In genomic region chr7:27605283-27605682, GRCh38 we compare ENCODE assay signal across 18 cellular contexts. TPM values are rescaled to one million over a fixed set of nuclear protein-coding genes. Genes with fewer than 3 reads are reported as not detected.
DNase-seq lines count a peak whose midpoint lies in the region; ATAC-seq and TF ChIP-seq lines count a peak whose summit lies in the region.
"Had no signal": no experiment of that assay in that cellular context is flagged by ENCODE, and none has a peak within 500 bp of the region (broad histone marks: within the 10 kb centered on the region; RNA-seq: fewer than 3 reads in every experiment).

No MANE protein-coding gene starts in this region.

- H3K36me3 Mint-ChIP-seq in activated CD8-positive, alpha-beta T cell treated with anti-CD3 and anti-CD28 coated beads, Interleukin-2, amount 10 ng/mL, durations not matched to agents 7 days and 5 days (ENCODE audit: low read depth): no peaks in the 10 kb centered on the region

- CTCF ChIA-PET in activated CD8-positive, alpha-beta T cell treated with anti-CD3 and anti-CD28 coated beads, Interleukin-2, amount 10 ng/mL, durations not matched to agents 7 days and 5 days (lab: Charles Lee): interaction anchor here (1.0 to 3.0 kb wide), 4 partner anchors 57 to 412 kb away, joined by 3 to 17 read pairs (median 4); partner anchors contain the start of gene HIBADH

- H4K20me1 ChIP-seq in hepatocyte (ENCODE audit: insufficient read depth, poor library complexity, severe bottlenecking): no peaks in the 10 kb centered on the region

- peak overlapping the region; percentile 69 for H3K27ac ChIP-seq in 22Rv1
- H3K27ac ChIP-seq in HUES48 (ENCODE audit: low read depth, low read length): peak overlapping the region; percentile 88
- no peak overlapping the region for H3K27ac ChIP-seq in hepatocyte
- no peak overlapping the region for H3K27ac ChIP-seq in testis
- no peak overlapping the region for H3K27ac ChIP-seq in dorsolateral prefrontal cortex
- H3K27ac ChIP-seq: foreskin keratinocyte, stomach had no signal

- TF ChIP-seq CTCF in 22Rv1 (IDR thresholded peaks at IDR 0.05) (no peak), hepatocyte (IDR thresholded peaks at IDR 0.05; ENCODE audit: poor library complexity) (no peak), testis (IDR thresholded peaks at IDR 0.05) (no peak), dorsolateral prefrontal cortex (IDR thresholded peaks at IDR 0.05 in 54 of 56, conservative IDR thresholded peaks at IDR 0.05 in 2 of 56; ENCODE audit: low read depth in 1 of 56, partially characterized antibody in 56 of 56) (no peak)

- H3K4me3 ChIP-seq in HUES48 (ENCODE audit: low read depth, low read length): peak overlapping the region; percentile 26; the same call in 1 of the 2 replicates
- no peak overlapping the region for H3K4me3 ChIP-seq in hepatocyte
- no peak overlapping the region for H3K4me3 ChIP-seq in testis
- H3K4me3 ChIP-seq in dorsolateral prefrontal cortex: no peak overlapping the region
- H3K4me3 ChIP-seq: prostate gland, stomach had no signal

- no peaks in the 10 kb centered on the region for H3K9me2 ChIP-seq in hepatocyte (replicated peaks; ENCODE audit: insufficient read depth)

- H2AFZ ChIP-seq in hepatocyte: no peak overlapping the region

- H3K9me3 Mint-ChIP-seq in activated CD8-positive, alpha-beta T cell treated with anti-CD3 and anti-CD28 coated beads, Interleukin-2, amount 10 ng/mL, durations not matched to agents 7 days and 5 days (ENCODE audit: insufficient read depth): no peaks in the 10 kb centered on the region
- H3K9me3 Mint-ChIP-seq: activated T-cell treated with anti-CD3 and anti-CD28 coated beads, Interleukin-2, amount 50 U/mL, for 4 hours had no signal

- no peak overlapping the region for H3K4me3 Mint-ChIP-seq in activated CD8-positive, alpha-beta T cell treated with anti-CD3 and anti-CD28 coated beads, Interleukin-2, amount 10 ng/mL, durations not matched to agents 7 days and 5 days
- H3K4me3 Mint-ChIP-seq: activated T-cell treated with anti-CD3 and anti-CD28 coated beads, Interleukin-2, amount 50 U/mL, for 4 hours had no signal

- in situ Hi-C loops in SK-MEL-5 (cut with HindIII; ENCODE audit: low pct_unique_long_range_greater_than_20kb, low sequenced_read_pairs): no loop called here

- H3K9me3 ChIP-seq in HUES48 (ENCODE audit: control insufficient read depth, insufficient read depth, low read length) (no peaks in the 10 kb centered on the region), hepatocyte (ENCODE audit: low read depth) (no peaks in the 10 kb centered on the region), testis (no peaks in the 10 kb centered on the region)
- H3K9me3 ChIP-seq: prostate gland, stomach had no signal

- no peak overlapping the region for H3K9ac ChIP-seq in HUES48 (ENCODE audit: low read depth, low read length)

- WGBS in hepatocyte (ENCODE audit: low lambda C conversion rate, missing lambda C conversion rate): 35% methylated on average over 2 of the region's 2 CpGs
- 79 to 96% methylated on average over 2 of the region's 2 CpGs for WGBS in testis, 2 donors

- intact Hi-C loops in testis (cut with DNase I; ENCODE audit: low total_unique reads) (no loop called here), dorsolateral prefrontal cortex (cut with DNase I) (no loop called here)

- TF ChIP-seq POLR2A in testis (IDR thresholded peaks at IDR 0.05): no peak

- H3K4me1 ChIP-seq in HUES48 (ENCODE audit: control insufficient read depth, insufficient read depth, low read length): peaks cover 63% of the 10 kb centered on the region
- peaks cover 33% of the 10 kb centered on the region for H3K4me1 ChIP-seq in hepatocyte (ENCODE audit: insufficient read depth)
- no peaks in the 10 kb centered on the region for H3K4me1 ChIP-seq in testis
- H3K4me1 ChIP-seq: prostate gland had no signal

- H3K4me1 Mint-ChIP-seq in activated CD8-positive, alpha-beta T cell treated with anti-CD3 and anti-CD28 coated beads, Interleukin-2, amount 10 ng/mL, durations not matched to agents 7 days and 5 days (ENCODE audit: low read depth): peaks cover 1% of the 10 kb centered on the region

- H3K4me2 ChIP-seq in hepatocyte: peak overlapping the region; percentile 65

- no peaks in the 10 kb centered on the region for H3K36me3 ChIP-seq in HUES48 (ENCODE audit: control insufficient read depth, insufficient read depth, low read length)
- H3K36me3 ChIP-seq in hepatocyte (replicated peaks; ENCODE audit: insufficient read depth, low read depth): no peaks in the 10 kb centered on the region
- no peaks in the 10 kb centered on the region for H3K36me3 ChIP-seq in testis (ENCODE audit: low read depth, missing control alignments)
- H3K36me3 ChIP-seq: prostate gland, stomach had no signal

- H3K27me3 ChIP-seq in HUES48 (ENCODE audit: control insufficient read depth, insufficient read depth, low read length): no peaks in the 10 kb centered on the region
- no peaks in the 10 kb centered on the region for H3K27me3 ChIP-seq in hepatocyte
- no peaks in the 10 kb centered on the region for H3K27me3 ChIP-seq in testis
- no peaks in the 10 kb centered on the region for H3K27me3 ChIP-seq in dorsolateral prefrontal cortex
- H3K27me3 ChIP-seq: foreskin keratinocyte, stomach had no signal

- H3K79me2 ChIP-seq in hepatocyte: peaks cover 15% of the 10 kb centered on the region

- POLR2A ChIA-PET in activated CD8-positive, alpha-beta T cell treated with anti-CD3 and anti-CD28 coated beads, Interleukin-2, amount 10 ng/mL, durations not matched to agents 7 days and 5 days (lab: Charles Lee): no interaction called here

- H3K27me3 Mint-ChIP-seq in activated CD8-positive, alpha-beta T cell treated with anti-CD3 and anti-CD28 coated beads, Interleukin-2, amount 10 ng/mL, durations not matched to agents 7 days and 5 days (ENCODE audit: low read depth): no peaks in the 10 kb centered on the region

- ATAC-seq in HG02623 (IDR thresholded peaks at IDR 0.05; ENCODE audit: unreplicated experiment): no peak
- no peak for ATAC-seq in activated CD8-positive, alpha-beta T cell treated with anti-CD3 and anti-CD28 coated beads, Interleukin-2, amount 10 ng/mL, durations not matched to agents 7 days and 5 days
- ATAC-seq: activated T-cell treated with anti-CD3 and anti-CD28 coated beads, Interleukin-2, amount 50 U/mL, for 4 hours; foreskin keratinocyte had no signal

- peak; percentile 64 for DNase-seq in SK-MEL-5 (ENCODE audit: low read depth, low spot score)
- no peak for DNase-seq in hepatocyte (ENCODE audit: low spot score)
- DNase-seq in activated CD8-positive, alpha-beta T cell treated with anti-CD3 and anti-CD28 coated beads, Interleukin-2, amount 10 ng/mL, durations not matched to agents 7 days and 5 days: no peak
- no peak for DNase-seq in testis
- no peak for DNase-seq in dorsolateral prefrontal cortex
- DNase-seq: 8988T; activated naive CD4-positive, alpha-beta T cell treated with anti-CD3 and anti-CD28 coated beads, Interleukin-2, amount 50 U/mL, for 16 hours; activated T-cell treated with anti-CD3 and anti-CD28 coated beads, Interleukin-2, amount 50 U/mL, for 4 hours; foreskin keratinocyte; NCI-H1930; SIG-M5; stimulated activated CD4-positive, alpha-beta T cell treated with anti-CD3 and anti-CD28 coated beads, Interleukin-4, amount 100 ng/mL, for 24 hours; stomach; T-helper 2 cell had no signal

- H3K27ac Mint-ChIP-seq in activated CD8-positive, alpha-beta T cell treated with anti-CD3 and anti-CD28 coated beads, Interleukin-2, amount 10 ng/mL, durations not matched to agents 7 days and 5 days: no peak overlapping the region

RNA-seq across cellular contexts. Expression of gene HIBADH, which starts 57.4 kb away (rescaled TPM):
- total RNA-seq in SK-MEL-5 (2014; rRNA removed; shearing (Covaris generic)): 113 and 135 TPM in 2 replicates
- 134 and 147 TPM in 2 replicates for polyA plus RNA-seq in SK-MEL-5 (2015; cell fraction: cytosol; rRNA removed)
- 33.7 and 37.7 TPM in 2 replicates for polyA plus RNA-seq in SK-MEL-5 (2015; cell fraction: nucleus; rRNA removed)
- 64.9 and 65.5 TPM in 2 replicates for total RNA-seq in hepatocyte
- polyA plus RNA-seq in hepatocyte: 52.1 and 56.1 TPM in 2 replicates
- total RNA-seq in activated CD8-positive, alpha-beta T cell treated with anti-CD3 and anti-CD28 coated beads, Interleukin-2, amount 10 ng/mL, durations not matched to agents 7 days and 5 days: 10 to 100 TPM in 1 of 2 experiments, 1 to 10 TPM in 1; 9.4 to 10.3 TPM
- 10 to 100 TPM; 69.9 to 77.4 TPM for total RNA-seq in testis
- 49.8 TPM for polyA plus RNA-seq in testis (ENCODE audit: insufficient read depth, low read depth, low replicate concordance)
- 10 to 100 TPM; 15.1 to 29.9 (median 20.1) TPM for total RNA-seq in dorsolateral prefrontal cortex

Comparison
In these comparisons a context has a peak if more than half of its experiments do, and no peak if none do; other contexts are left out.
1. H3K27ac ChIP-seq: peak in 22Rv1 (single experiment) and HUES48 (single experiment); none in hepatocyte (single experiment), testis (0 of 2) and dorsolateral prefrontal cortex (0 of 59).